1 cellular context compared by ENCODE assay signal in genomic region chr21:33867849-33868248, GRCh38.
TF ChIP-seq lines count a peak whose summit lies in the region.

No MANE protein-coding gene starts in this region.

TF ChIP-seq in HEK293, 187 proteins besides CTCF, POLR2A, EP300 and RAD21:
- peak; percentile 94 for TF ChIP-seq ZNF449 (tag by site-specific recombination; IDR thresholded peaks at IDR 0.05)
